In the genomic region with DNA sequence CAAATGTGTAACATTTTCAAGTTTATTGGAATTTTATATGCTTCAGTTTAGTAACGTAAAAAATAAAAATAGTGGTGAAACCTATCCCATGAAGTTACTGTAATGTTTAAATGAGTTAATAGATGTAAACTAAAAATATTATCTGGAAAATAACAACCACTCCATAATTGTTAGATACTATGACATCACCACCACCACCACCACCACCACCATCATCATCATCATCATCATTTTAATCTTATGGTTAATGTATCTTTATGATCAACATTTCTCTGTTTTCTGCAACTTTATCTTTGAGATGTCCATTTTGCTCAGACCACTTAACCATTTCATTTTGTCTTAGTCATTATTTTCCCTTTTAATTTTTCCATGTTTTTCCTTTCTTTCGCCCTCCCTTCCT, we compare ENCODE assay signal across 36 cellular contexts. TPM values are rescaled to one million over a fixed set of nuclear protein-coding genes. Genes with fewer than 3 reads are reported as not detected.
"Had no signal": no experiment of that assay in that cellular context is flagged by ENCODE, and none has a peak within 500 bp of the region (broad histone marks: within the 10 kb centered on the region; RNA-seq: fewer than 3 reads in every experiment).

No MANE protein-coding gene starts in this region.

- FAIRE-seq: astrocyte, bronchial epithelial cell had no signal

- H3K36me3 ChIP-seq: adrenal gland, ascending aorta, brain microvascular endothelial cell, breast epithelium, cardiac muscle cell had no signal

- DNase-seq: activated effector memory CD4-positive, alpha-beta T cell treated with anti-CD3 and anti-CD28 coated beads, Interleukin-2, amount 50 U/mL, for 16 hours; activated effector memory CD4-positive, alpha-beta T cell treated with Interleukin-2 at 50 U/mL for 16 hours; activated gamma-delta T cell; activated gamma-delta T cell treated with Interleukin-2 at 50 U/mL for 16 hours; activated naive CD4-positive, alpha-beta T cell; activated naive CD4-positive, alpha-beta T cell treated with anti-CD3 and anti-CD28 coated beads for 36 hours; activated naive CD4-positive, alpha-beta T cell treated with anti-CD3 and anti-CD28 coated beads, Interleukin-2, amount 10 ng/mL, durations not matched to agents 7 days and 5 days; activated naive CD4-positive, alpha-beta T cell treated with anti-CD3 and anti-CD28 coated beads, Interleukin-2, amount 50 U/mL, for 16 hours; activated naive CD4-positive, alpha-beta T cell treated with Interleukin-2 at 50 U/mL for 16 hours; activated naive CD8-positive, alpha-beta T cell treated with anti-CD3 and anti-CD28 coated beads for 36 hours; activated naive CD8-positive, alpha-beta T cell treated with anti-CD3 and anti-CD28 coated beads, Interleukin-2, amount 10 ng/mL, durations not matched to agents 7 days and 5 days; activated naive CD8-positive, alpha-beta T cell treated with anti-CD3 and anti-CD28 coated beads, Interleukin-2, amount 50 U/mL, for 24 hours; activated T-cell treated with anti-CD3 and anti-CD28 coated beads, Interleukin-2, amount 50 U/mL, for 1 hour; activated T-cell treated with anti-CD3 and anti-CD28 coated beads, Interleukin-2, amount 50 U/mL, for 24 hours; activated T-cell treated with anti-CD3 and anti-CD28 coated beads, Interleukin-2, amount 50 U/mL, for 4 hours; activated T-cell treated with anti-CD3 and anti-CD28 coated beads, Interleukin-2, amount 50 U/mL, for 48 hours; activated T-cell treated with anti-CD3 and anti-CD28 coated beads, Interleukin-2, amount 50 U/mL, for 72 hours; adrenal gland; amniotic stem cell; amygdala; anterior cingulate cortex; aorta; body of pancreas; brain microvascular endothelial cell; caudate nucleus; central memory CD4-positive, alpha-beta T cell; cerebellar nuclear complex had no signal

- ATAC-seq: activated naive CD4-positive, alpha-beta T cell treated with anti-CD3 and anti-CD28 coated beads, Interleukin-2, amount 50 U/mL, for 72 hours; activated naive CD8-positive, alpha-beta T cell treated with anti-CD3 and anti-CD28 coated beads, Interleukin-2, amount 50 U/mL, for 24 hours; activated T-cell treated with anti-CD3 and anti-CD28 coated beads, Interleukin-2, amount 50 U/mL, for 4 hours; activated T-cell treated with anti-CD3 and anti-CD28 coated beads, Interleukin-2, amount 50 U/mL, for 72 hours; activated T-helper 17 cell treated with anti-CD3 and anti-CD28 coated beads, Interleukin-2, amount 50 U/mL, for 72 hours; body of pancreas had no signal

- H3K27me3 ChIP-seq: adrenal gland, ascending aorta, body of pancreas, brain microvascular endothelial cell, breast epithelium, cardiac muscle cell had no signal

- H3K9me3 ChIP-seq: ascending aorta, breast epithelium had no signal

- H3K27ac ChIP-seq: adrenal gland, ascending aorta, body of pancreas, brain microvascular endothelial cell, breast epithelium, cardiac muscle cell had no signal

- H3K4me3 ChIP-seq: adrenal gland, ascending aorta, body of pancreas, breast epithelium, cardiac muscle cell had no signal

- H3K4me1 ChIP-seq: adrenal gland, ascending aorta, body of pancreas, breast epithelium had no signal

RNA-seq across cellular contexts. Expression of a gene that starts 23.4 kb away (rescaled TPM):
- total RNA-seq: activated naive CD4-positive, alpha-beta T cell treated with anti-CD3 and anti-CD28 coated beads for 36 hours; activated naive CD4-positive, alpha-beta T cell treated with anti-CD3 and anti-CD28 coated beads, Interleukin-2, amount 50 U/mL, for 72 hours; activated naive CD8-positive, alpha-beta T cell treated with anti-CD3 and anti-CD28 coated beads for 36 hours; activated naive CD8-positive, alpha-beta T cell treated with anti-CD3 and anti-CD28 coated beads, Interleukin-2, amount 10 ng/mL, durations not matched to agents 7 days and 5 days; activated T-helper 1 cell treated with anti-CD3 and anti-CD28 coated beads, Interleukin-12 subunit alpha, Interleukin-12 subunit beta, Interleukin-2, Interleukin-4 antibody, amounts not matched to agents 30 ng/mL and 10 ng/mL and 1 ng/mL, durations not matched to agents 14 hours and 24 hours and 36 hours; activated T-helper 17 cell treated with anti-CD3 and anti-CD28 coated beads, Interleukin-2, amount 50 U/mL, for 72 hours; activated T-helper 2 cell treated with anti-CD3 and anti-CD28 coated beads, Interferon-gamma antibody, Interleukin-2, Interleukin-4, amounts not matched to agents 10 μg/mL and 5 μg/mL and 100 μg/mL, durations not matched to agents 14 hours and 24 hours and 36 hours had no signal
